26 cellular contexts compared by ENCODE assay signal in the genomic region with DNA sequence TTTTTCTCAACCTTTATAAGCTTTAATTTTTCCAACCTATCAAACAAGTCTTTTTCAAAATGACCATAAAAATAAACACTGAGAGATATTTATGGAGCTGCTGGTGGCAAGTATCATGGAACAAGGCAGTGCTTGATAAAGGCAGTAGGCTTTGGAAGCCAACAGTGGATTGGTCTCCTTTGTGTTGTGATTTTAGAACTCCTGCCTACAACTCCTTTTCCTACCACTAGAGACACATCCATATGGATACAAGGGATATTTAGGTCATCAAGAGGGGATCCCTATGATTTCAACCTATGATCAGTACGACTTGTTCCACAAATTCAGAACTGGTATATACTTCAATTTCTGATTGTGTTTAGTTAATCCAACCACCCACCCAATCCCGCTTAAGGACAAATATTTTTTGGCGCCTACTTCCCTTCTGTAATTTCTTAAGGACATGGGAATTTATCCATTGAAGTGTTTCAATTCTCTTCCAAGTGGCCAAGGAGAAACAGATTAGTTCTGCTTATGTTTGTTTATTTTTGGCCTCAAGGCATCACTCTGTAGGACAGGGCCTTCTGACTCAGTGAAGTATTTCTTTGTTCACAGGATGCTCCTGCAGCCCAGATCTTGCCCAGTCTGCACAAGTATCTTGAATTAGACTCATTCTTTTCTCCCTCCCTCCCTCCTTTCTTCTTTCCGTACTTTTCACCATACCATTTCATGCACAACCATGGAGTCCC.
DNase-seq lines count a peak whose midpoint lies in the region; ATAC-seq, FAIRE-seq and TF ChIP-seq lines count a peak whose summit lies in the region.
"Had no signal": no experiment of that assay in that cellular context is flagged by ENCODE, and none has a peak within 500 bp of the region (broad histone marks: within the 10 kb centered on the region; RNA-seq: fewer than 3 reads in every experiment).

No MANE protein-coding gene starts in this region.

- no peak overlapping the region for H2AK9ac ChIP-seq in IMR-90 (replicated peaks; ENCODE audit: low read depth, low read length, poor library complexity)

- no peak overlapping the region for H3K4ac ChIP-seq in IMR-90 (ENCODE audit: low read depth, low read length)

- no peaks in the 10 kb centered on the region for H3K9me3 ChIP-seq in IMR-90 (ENCODE audit: control insufficient read depth, insufficient read depth, low read length)
- H3K9me3 ChIP-seq in keratinocyte (ENCODE audit: control insufficient read depth, low read depth, low read length), result no peaks in the 10 kb centered on the region
- H3K9me3 ChIP-seq: gastroesophageal sphincter, right atrium auricular region, upper lobe of left lung had no signal

- H3K79me2 ChIP-seq in keratinocyte (ENCODE audit: control insufficient read depth, insufficient read depth, low read length), result no peaks in the 10 kb centered on the region

- H3K4me3 ChIP-seq in BJ (ENCODE audit: low read depth, low read length), result no peak overlapping the region
- no peak overlapping the region for H3K4me3 ChIP-seq in IMR-90 (ENCODE audit: insufficient read depth, low read depth, low read length)
- no peak overlapping the region for H3K4me3 ChIP-seq in keratinocyte (ENCODE audit: control insufficient read depth in 2 of 3, extremely low read depth in 1 of 3, insufficient read depth in 2 of 3, low read depth in 1 of 3, low read length in 3 of 3)
- H3K4me3 ChIP-seq: gastroesophageal sphincter, right atrium auricular region, SK-N-MC, upper lobe of left lung had no signal

- no peaks in the 10 kb centered on the region for H3K9me3 Mint-ChIP-seq in chondrocyte (ENCODE audit: low read depth)
- peaks cover 3% of the 10 kb centered on the region for H3K9me3 Mint-ChIP-seq in activated T-helper 1 cell treated with anti-CD3 and anti-CD28 coated beads, Interleukin-12 subunit alpha, Interleukin-12 subunit beta, Interleukin-2, Interleukin-4 antibody, amounts not matched to agents 30 ng/mL and 10 ng/mL and 1 ng/mL, durations not matched to agents 14 hours and 24 hours and 36 hours
- peaks cover 3 to 10% of the 10 kb centered on the region in 2 donors for H3K9me3 Mint-ChIP-seq in activated naive CD4-positive, alpha-beta T cell treated with anti-CD3 and anti-CD28 coated beads, Interleukin-2, amount 50 U/mL, for 72 hours
- H3K9me3 Mint-ChIP-seq: activated T-helper 2 cell treated with anti-CD3 and anti-CD28 coated beads, Interferon-gamma antibody, Interleukin-2, Interleukin-4, amounts not matched to agents 10 μg/mL and 5 μg/mL and 100 μg/mL, durations not matched to agents 14 hours and 24 hours and 36 hours had no signal

- H3K27ac ChIP-seq in IMR-90 (ENCODE audit: insufficient read depth, low read length) (no peak overlapping the region), keratinocyte (ENCODE audit: control insufficient read depth, insufficient read depth, low read length) (no peak overlapping the region)
- H3K27ac ChIP-seq: gastroesophageal sphincter, right atrium auricular region, SK-N-MC, upper lobe of left lung had no signal

- no peak overlapping the region for H2AFZ ChIP-seq in IMR-90 (replicated peaks; ENCODE audit: low read length, poor library complexity)
- no peak overlapping the region for H2AFZ ChIP-seq in keratinocyte (ENCODE audit: control insufficient read depth, low read length)

- H3K9ac ChIP-seq in IMR-90 (ENCODE audit: low read depth, low read length), result no peak overlapping the region
- no peak overlapping the region for H3K9ac ChIP-seq in keratinocyte (ENCODE audit: control insufficient read depth, extremely low read depth, insufficient read depth, low read length)

- H4K20me1 ChIP-seq in IMR-90 (ENCODE audit: insufficient read depth, low read length) (no peaks in the 10 kb centered on the region), keratinocyte (ENCODE audit: control insufficient read depth, extremely low read depth, insufficient read depth, low read length) (no peaks in the 10 kb centered on the region)

- no peaks in the 10 kb centered on the region for H3K36me3 ChIP-seq in BJ (ENCODE audit: control insufficient read depth, insufficient read depth, low read length)
- no peaks in the 10 kb centered on the region for H3K36me3 ChIP-seq in IMR-90 (ENCODE audit: control insufficient read depth, insufficient read depth, low read length)
- H3K36me3 ChIP-seq in keratinocyte (ENCODE audit: control insufficient read depth in 2 of 2, extremely low read depth in 1 of 2, insufficient read depth in 2 of 2, low read length in 2 of 2), result no peaks in the 10 kb centered on the region
- H3K36me3 ChIP-seq: gastroesophageal sphincter, right atrium auricular region, upper lobe of left lung had no signal

- no peaks in the 10 kb centered on the region for H3K36me3 Mint-ChIP-seq in chondrocyte (ENCODE audit: low read depth)
- no peaks in the 10 kb centered on the region for H3K36me3 Mint-ChIP-seq in activated T-helper 1 cell treated with anti-CD3 and anti-CD28 coated beads, Interleukin-12 subunit alpha, Interleukin-12 subunit beta, Interleukin-2, Interleukin-4 antibody, amounts not matched to agents 30 ng/mL and 10 ng/mL and 1 ng/mL, durations not matched to agents 14 hours and 24 hours and 36 hours (ENCODE audit: low read depth)
- no peaks in the 10 kb centered on the region for H3K36me3 Mint-ChIP-seq in activated naive CD4-positive, alpha-beta T cell treated with anti-CD3 and anti-CD28 coated beads, Interleukin-2, amount 50 U/mL, for 72 hours
- H3K36me3 Mint-ChIP-seq: CD4-positive, CD25-positive, alpha-beta regulatory T cell had no signal

- peaks cover 15% of the 10 kb centered on the region for H3K4me1 Mint-ChIP-seq in chondrocyte (ENCODE audit: low read depth)
- H3K4me1 Mint-ChIP-seq in activated T-helper 1 cell treated with anti-CD3 and anti-CD28 coated beads, Interleukin-12 subunit alpha, Interleukin-12 subunit beta, Interleukin-2, Interleukin-4 antibody, amounts not matched to agents 30 ng/mL and 10 ng/mL and 1 ng/mL, durations not matched to agents 14 hours and 24 hours and 36 hours (ENCODE audit: low read depth), result no peaks in the 10 kb centered on the region
- H3K4me1 Mint-ChIP-seq: CD4-positive, CD25-positive, alpha-beta regulatory T cell had no signal

- H3K9me1 ChIP-seq in IMR-90 (ENCODE audit: insufficient read depth, low read length) (no peaks in the 10 kb centered on the region), keratinocyte (ENCODE audit: control insufficient read depth, extremely low read depth, insufficient read depth, low read length) (no peaks in the 10 kb centered on the region)

- CTCF ChIA-PET in BJ (lab: Yijun Ruan, JAX) (no interaction called here), IMR-90 (lab: Yijun Ruan, JAX) (interaction anchor here (0.7 kb wide), 2 partner anchors 29 to 717 kb away, joined by 3 read pairs; no protein-coding TSS in a partner anchor)

- TF ChIP-seq CTCF in BJ (IDR thresholded peaks at IDR 0.05; ENCODE audit: insufficient read depth, low read depth, low read length) (0 out of 2 replicates have a peak, but pooled peaks have one; percentile 7), IMR-90 (conservative IDR thresholded peaks at IDR 0.05; ENCODE audit: low read depth, low read length) (no peak), chondrocyte (IDR thresholded peaks at IDR 0.05) (peak; percentile 12), keratinocyte (optimal IDR thresholded peaks at IDR 0.05 in 1 of 3, IDR thresholded peaks at IDR 0.05 in 1 of 3, conservative IDR thresholded peaks at IDR 0.05 in 1 of 3; ENCODE audit: extremely low read depth in 1 of 3, insufficient read depth in 2 of 3, low read length in 3 of 3) (peak in 1 of 3 experiments; percentile 3)

- no peak for TF ChIP-seq POLR2A in IMR-90 (IDR thresholded peaks at IDR 0.05; ENCODE audit: low read depth, low read length)

- no peaks in the 10 kb centered on the region for H3K79me1 ChIP-seq in IMR-90 (ENCODE audit: low read depth in 1 of 2, low read length in 2 of 2)

- no peak overlapping the region for H2BK20ac ChIP-seq in IMR-90 (ENCODE audit: low read depth, low read length)

- no peak overlapping the region for H4K8ac ChIP-seq in IMR-90 (ENCODE audit: low read depth in 2 of 2, low read length in 2 of 2)

- no peak overlapping the region for H4K5ac ChIP-seq in IMR-90 (ENCODE audit: low read depth, low read length)

- no peak overlapping the region for H2BK15ac ChIP-seq in IMR-90 (ENCODE audit: low read depth, low read length)

- DNase-seq in BJ (ENCODE audit: low read depth), result no peak
- DNase-seq in IMR-90, result peak; percentile 2
- DNase-seq in chondrocyte (ENCODE audit: low spot score), result no peak
- no peak for DNase-seq in keratinocyte (ENCODE audit: low read depth, low spot score)
- no peak for DNase-seq in activated T-helper 1 cell treated with anti-CD3 and anti-CD28 coated beads, Interleukin-12 subunit alpha, Interleukin-12 subunit beta, Interleukin-2, Interleukin-4 antibody, amounts not matched to agents 30 ng/mL and 10 ng/mL and 1 ng/mL, durations not matched to agents 14 hours and 24 hours and 36 hours (ENCODE audit: low spot score)
- no peak for DNase-seq in activated naive CD4-positive, alpha-beta T cell treated with anti-CD3 and anti-CD28 coated beads, Interleukin-2, amount 50 U/mL, for 72 hours (ENCODE audit: low spot score in 2 of 2)
- DNase-seq in GM03348 (ENCODE audit: low spot score), result no peak
- DNase-seq: CD4-positive, CD25-positive, alpha-beta regulatory T cell; DMS79 treated with DMSO at 0.1 percent for 48 hours; H7; KBM-7; NCI-H1048; NCI-H2081; NCI-H524 treated with DMSO at 0.1 percent for 48 hours; PC-3; T-helper 9 cell; upper lobe of left lung had no signal

- no CpG with 5 or more reads among the region's 4 CpGs for WGBS in IMR-90 (ENCODE audit: extremely low coverage in 2 of 2, insufficient read length in 1 of 2), 2 experiments

- no peak overlapping the region for H3K23ac ChIP-seq in IMR-90 (ENCODE audit: low read depth, low read length)

- intact Hi-C loops in IMR-90 (cut with micrococcal nuclease), result no loop called here
- intact Hi-C loops in activated T-helper 1 cell treated with anti-CD3 and anti-CD28 coated beads, Interleukin-12 subunit alpha, Interleukin-12 subunit beta, Interleukin-2, Interleukin-4 antibody, amounts not matched to agents 30 ng/mL and 10 ng/mL and 1 ng/mL, durations not matched to agents 14 hours and 24 hours and 36 hours (cut with micrococcal nuclease), result no loop called here

- no peak overlapping the region for H2BK5ac ChIP-seq in IMR-90 (ENCODE audit: low read depth, low read length, poor library complexity, severe bottlenecking)

- no peak overlapping the region for H2BK120ac ChIP-seq in IMR-90 (ENCODE audit: low read depth, low read length)

- H3K27me3 ChIP-seq in BJ (ENCODE audit: control insufficient read depth, insufficient read depth, low read length), result no peaks in the 10 kb centered on the region
- H3K27me3 ChIP-seq in IMR-90 (ENCODE audit: control insufficient read depth, insufficient read depth, low read length), result no peaks in the 10 kb centered on the region
- H3K27me3 ChIP-seq in keratinocyte (ENCODE audit: control insufficient read depth, extremely low read depth, insufficient read depth, low read length), result no peaks in the 10 kb centered on the region
- H3K27me3 ChIP-seq: gastroesophageal sphincter, right atrium auricular region, upper lobe of left lung had no signal

- no peak overlapping the region for H3K27ac Mint-ChIP-seq in chondrocyte (ENCODE audit: unreplicated experiment)
- no peak overlapping the region for H3K27ac Mint-ChIP-seq in activated T-helper 1 cell treated with anti-CD3 and anti-CD28 coated beads, Interleukin-12 subunit alpha, Interleukin-12 subunit beta, Interleukin-2, Interleukin-4 antibody, amounts not matched to agents 30 ng/mL and 10 ng/mL and 1 ng/mL, durations not matched to agents 14 hours and 24 hours and 36 hours
- H3K27ac Mint-ChIP-seq in activated naive CD4-positive, alpha-beta T cell treated with anti-CD3 and anti-CD28 coated beads, Interleukin-2, amount 50 U/mL, for 72 hours, result no peak overlapping the region
- H3K27ac Mint-ChIP-seq: activated T-helper 2 cell treated with anti-CD3 and anti-CD28 coated beads, Interferon-gamma antibody, Interleukin-2, Interleukin-4, amounts not matched to agents 10 μg/mL and 5 μg/mL and 100 μg/mL, durations not matched to agents 14 hours and 24 hours and 36 hours; CD4-positive, CD25-positive, alpha-beta regulatory T cell; stimulated activated naive CD8-positive, alpha-beta T cell treated with anti-CD3 and anti-CD28 coated beads, Interleukin-15, Interleukin-2, amounts not matched to agents 100 ng/mL and 50 ng/mL, for 24 hours had no signal

- H3K4me2 ChIP-seq in IMR-90 (ENCODE audit: low read depth, low read length) (no peak overlapping the region), keratinocyte (ENCODE audit: control insufficient read depth, extremely low read depth, insufficient read depth, low read depth, low read length) (no peak overlapping the region)

- 0 out of 2 replicates have a peak, but pooled peaks have one; percentile 14 for ATAC-seq in IMR-90 (ENCODE audit: low read depth)
- ATAC-seq in HG03457 (IDR thresholded peaks at IDR 0.05; ENCODE audit: unreplicated experiment), result no peak
- ATAC-seq in activated naive CD4-positive, alpha-beta T cell treated with anti-CD3 and anti-CD28 coated beads, Interleukin-2, amount 50 U/mL, for 72 hours, result no peak
- ATAC-seq: activated CD4-positive, CD25-positive, alpha-beta regulatory T cell treated with anti-CD3 and anti-CD28 coated beads, Interleukin-2, amount 50 U/mL, for 24 hours; gastroesophageal sphincter; left lobe of liver; PC-3 had no signal

- dilution Hi-C loops in IMR-90 (cut with HindIII; ENCODE audit: low sequenced_read_pairs, unreplicated experiment) (no loop called here), keratinocyte (cut with MboI; ENCODE audit: extremely low pct_ligation_motif_present, low sequenced_read_pairs) (no loop called here)

- peak; percentile 48 for FAIRE-seq in keratinocyte (lab: Jason Lieb, UNC)
- FAIRE-seq: endometrium had no signal

- no peak overlapping the region for H4K91ac ChIP-seq in IMR-90 (ENCODE audit: insufficient read depth, low read depth, low read length)

- no peak for TF ChIP-seq RAD21 in IMR-90 (IDR thresholded peaks at IDR 0.05; ENCODE audit: low read length)

- in situ Hi-C loops in IMR-90 (cut with MboI; ENCODE audit: low sequenced_read_pairs), result no loop called here

- H3K14ac ChIP-seq in IMR-90 (replicated peaks; ENCODE audit: low read depth, low read length), result no peak overlapping the region

- POLR2A ChIA-PET in BJ (lab: Charles Lee) (no interaction called here), IMR-90 (lab: Charles Lee; ENCODE audit: unreplicated experiment) (no interaction called here)

- H3K18ac ChIP-seq in IMR-90 (ENCODE audit: low read depth, low read length), result no peak overlapping the region

- H3K27me3 Mint-ChIP-seq in chondrocyte (ENCODE audit: low read depth), result no peaks in the 10 kb centered on the region
- H3K27me3 Mint-ChIP-seq in activated T-helper 1 cell treated with anti-CD3 and anti-CD28 coated beads, Interleukin-12 subunit alpha, Interleukin-12 subunit beta, Interleukin-2, Interleukin-4 antibody, amounts not matched to agents 30 ng/mL and 10 ng/mL and 1 ng/mL, durations not matched to agents 14 hours and 24 hours and 36 hours (ENCODE audit: insufficient read depth), result no peaks in the 10 kb centered on the region

- no peak overlapping the region for H3K4me3 Mint-ChIP-seq in chondrocyte (ENCODE audit: unreplicated experiment)
- H3K4me3 Mint-ChIP-seq in activated T-helper 1 cell treated with anti-CD3 and anti-CD28 coated beads, Interleukin-12 subunit alpha, Interleukin-12 subunit beta, Interleukin-2, Interleukin-4 antibody, amounts not matched to agents 30 ng/mL and 10 ng/mL and 1 ng/mL, durations not matched to agents 14 hours and 24 hours and 36 hours, result no peak overlapping the region
- H3K4me3 Mint-ChIP-seq: CD4-positive, CD25-positive, alpha-beta regulatory T cell; stimulated activated naive CD8-positive, alpha-beta T cell treated with anti-CD3 and anti-CD28 coated beads, Interleukin-15, Interleukin-2, amounts not matched to agents 100 ng/mL and 50 ng/mL, for 24 hours had no signal

- H3K56ac ChIP-seq in IMR-90 (ENCODE audit: extremely low read depth, insufficient read depth, low read length), result no peak overlapping the region

- no peak overlapping the region for H2AK5ac ChIP-seq in IMR-90 (ENCODE audit: low read depth, low read length)

- H3K4me1 ChIP-seq in IMR-90 (ENCODE audit: control insufficient read depth, insufficient read depth, low read length) (no peaks in the 10 kb centered on the region), keratinocyte (ENCODE audit: control insufficient read depth, extremely low read depth, insufficient read depth, low read length) (peaks cover 11% of the 10 kb centered on the region)
- H3K4me1 ChIP-seq: right atrium auricular region, upper lobe of left lung had no signal

- BruUV-seq in IMR-90 (replicated peaks; lab: Mats Ljungman, UMichigan), result no TSS peak
